ENCODE assay signal across 10 cellular contexts in the genomic region with DNA sequence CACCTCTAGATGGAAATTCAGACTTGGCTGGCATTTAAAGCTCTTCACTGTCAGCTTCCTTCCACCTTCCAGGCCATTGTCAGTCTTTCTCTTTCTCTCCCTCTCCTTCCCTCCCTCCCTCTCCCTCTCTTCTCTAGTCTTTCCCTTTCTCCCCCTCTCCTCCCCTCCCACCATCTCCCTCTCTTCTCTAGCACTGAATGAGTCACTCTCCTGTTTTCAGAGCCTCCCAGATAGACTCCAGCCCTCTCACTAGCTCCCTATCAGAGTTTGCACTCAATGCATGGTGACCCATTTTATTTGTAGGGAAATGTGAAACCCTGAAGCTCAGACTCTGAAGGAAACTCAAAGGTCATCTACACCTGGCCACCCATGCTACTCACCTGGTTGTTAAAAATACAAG. TPM values are rescaled to one million over a fixed set of nuclear protein-coding genes. Genes with fewer than 3 reads are reported as not detected.
DNase-seq lines count a peak whose midpoint lies in the region; ATAC-seq and TF ChIP-seq lines count a peak whose summit lies in the region.
"Had no signal": no experiment of that assay in that cellular context is flagged by ENCODE, and none has a peak within 500 bp of the region (broad histone marks: within the 10 kb centered on the region; RNA-seq: fewer than 3 reads in every experiment).

No MANE protein-coding gene starts in this region.

- H3K9me1 ChIP-seq in IMR-90 (ENCODE audit: insufficient read depth, low read length), result 0 out of 2 replicates have a peak, but pooled peaks cover 2% of the 10 kb centered on the region

- peak overlapping the region; percentile 81 for H3K4me2 ChIP-seq in BLaER1
- H3K4me2 ChIP-seq in IMR-90 (ENCODE audit: low read depth, low read length), result no peak overlapping the region

- no peak overlapping the region for H4K5ac ChIP-seq in IMR-90 (ENCODE audit: low read depth, low read length)

- H3K4me3 ChIP-seq in BLaER1 (no peak overlapping the region), IMR-90 (ENCODE audit: insufficient read depth, low read depth, low read length) (no peak overlapping the region), brain microvascular endothelial cell (ENCODE audit: low read depth, low read length) (no peak overlapping the region), mesodermal cell (ENCODE audit: extremely low read depth, insufficient read depth, low read length, poor library complexity, severe bottlenecking) (no peak overlapping the region), body of pancreas (no peak overlapping the region)
- H3K4me3 ChIP-seq: left ventricle myocardium inferior had no signal

- H3K36me3 ChIP-seq in BLaER1 (peaks cover 5% of the 10 kb centered on the region), IMR-90 (ENCODE audit: control insufficient read depth, insufficient read depth, low read length) (no peaks in the 10 kb centered on the region), brain microvascular endothelial cell (replicated peaks) (no peaks in the 10 kb centered on the region), mesodermal cell (ENCODE audit: control insufficient read depth, insufficient read depth, low read length) (no peaks in the 10 kb centered on the region), body of pancreas (replicated peaks in 1 of 2; ENCODE audit: insufficient read depth in 1 of 2, low read depth in 2 of 2) (peaks cover 0 to 4% of the 10 kb centered on the region in 2 donors)
- H3K36me3 ChIP-seq: left ventricle myocardium inferior had no signal

- TF ChIP-seq CTCF in IMR-90 (conservative IDR thresholded peaks at IDR 0.05; ENCODE audit: low read depth, low read length) (no peak), brain microvascular endothelial cell (IDR thresholded peaks at IDR 0.05; ENCODE audit: low read depth, low read length, missing control alignments) (no peak), body of pancreas (IDR thresholded peaks at IDR 0.05) (no peak)

- dilution Hi-C loops in IMR-90 (cut with HindIII; ENCODE audit: low sequenced_read_pairs, unreplicated experiment), result no loop called here

- no peak overlapping the region for H3K4ac ChIP-seq in IMR-90 (ENCODE audit: low read depth, low read length)

- H2AK9ac ChIP-seq in IMR-90 (replicated peaks; ENCODE audit: low read depth, low read length, poor library complexity), result no peak overlapping the region

- H3K56ac ChIP-seq in IMR-90 (ENCODE audit: extremely low read depth, insufficient read depth, low read length), result no peak overlapping the region

- no peak overlapping the region for H2BK20ac ChIP-seq in IMR-90 (ENCODE audit: low read depth, low read length)

- no peak for TF ChIP-seq RAD21 in IMR-90 (IDR thresholded peaks at IDR 0.05; ENCODE audit: low read length)

- no peaks in the 10 kb centered on the region for H3K9me3 ChIP-seq in BLaER1
- no peaks in the 10 kb centered on the region for H3K9me3 ChIP-seq in IMR-90 (ENCODE audit: control insufficient read depth, insufficient read depth, low read length)
- H3K9me3 ChIP-seq in mesodermal cell (ENCODE audit: control insufficient read depth, low read length), result no peaks in the 10 kb centered on the region
- no peaks in the 10 kb centered on the region for H3K9me3 ChIP-seq in body of pancreas
- H3K9me3 ChIP-seq: left ventricle myocardium inferior had no signal

- intact Hi-C loops in IMR-90 (cut with micrococcal nuclease), result loop anchor here (2.0 kb wide), 1 partner anchor 51 kb away; no protein-coding TSS in a partner anchor
- intact Hi-C loops in body of pancreas (cut with DNase I), result no loop called here

- H3K4me1 ChIP-seq in BLaER1, result peaks cover 90% of the 10 kb centered on the region
- peaks cover 10% of the 10 kb centered on the region; the same call in 1 of the 2 replicates for H3K4me1 ChIP-seq in IMR-90 (ENCODE audit: control insufficient read depth, insufficient read depth, low read length)
- H3K4me1 ChIP-seq in mesodermal cell (ENCODE audit: control insufficient read depth, insufficient read depth, low read length, poor library complexity, severe bottlenecking), result peaks cover 30% of the 10 kb centered on the region
- H3K4me1 ChIP-seq in body of pancreas, result no peaks in the 10 kb centered on the region
- H3K4me1 ChIP-seq: left ventricle myocardium inferior had no signal

- DNase-seq in IMR-90 (peak; percentile 66), brain microvascular endothelial cell (peak; percentile 56), body of pancreas (no peak)
- DNase-seq: left ventricle myocardium inferior, NCI-H524 had no signal

- POLR2A ChIA-PET in IMR-90 (lab: Charles Lee; ENCODE audit: unreplicated experiment), result interaction anchor here (0.6 kb wide), 1 partner anchor 1132 kb away, joined by 3 read pairs; no protein-coding TSS in a partner anchor

- in situ Hi-C loops in IMR-90 (cut with MboI; ENCODE audit: low sequenced_read_pairs), result loop anchor here (5.0 kb wide), 1 partner anchor 185 kb away; no protein-coding TSS in a partner anchor
- in situ Hi-C loops in brain microvascular endothelial cell (cut with HindIII; ENCODE audit: low pct_ligation_motif_present, low sequenced_read_pairs), result no loop called here

- no peak overlapping the region for H2BK15ac ChIP-seq in IMR-90 (ENCODE audit: low read depth, low read length)

- peak overlapping the region; percentile 4 for H2AFZ ChIP-seq in IMR-90 (replicated peaks; ENCODE audit: low read length, poor library complexity)

- no peak overlapping the region for H3K18ac ChIP-seq in IMR-90 (ENCODE audit: low read depth, low read length)

- H2BK5ac ChIP-seq in IMR-90 (ENCODE audit: low read depth, low read length, poor library complexity, severe bottlenecking), result no peak overlapping the region

- TF ChIP-seq POLR2A in IMR-90 (IDR thresholded peaks at IDR 0.05; ENCODE audit: low read depth, low read length), result no peak
- no peak for TF ChIP-seq POLR2A in body of pancreas (IDR thresholded peaks at IDR 0.05)

- H2AK5ac ChIP-seq in IMR-90 (ENCODE audit: low read depth, low read length), result peak overlapping the region; percentile 40; the same call in 1 of the 2 replicates

- no peak overlapping the region for H4K91ac ChIP-seq in IMR-90 (ENCODE audit: insufficient read depth, low read depth, low read length)

- H4K8ac ChIP-seq in IMR-90 (ENCODE audit: low read depth in 2 of 2, low read length in 2 of 2), result no peak overlapping the region

- H4K20me1 ChIP-seq in BLaER1 (peaks cover 43% of the 10 kb centered on the region), IMR-90 (ENCODE audit: insufficient read depth, low read length) (no peaks in the 10 kb centered on the region)

- H3K27me3 ChIP-seq in BLaER1 (no peaks in the 10 kb centered on the region), IMR-90 (ENCODE audit: control insufficient read depth, insufficient read depth, low read length) (peaks cover 7% of the 10 kb centered on the region; the same call in 1 of the 2 replicates), brain microvascular endothelial cell (replicated peaks) (no peaks in the 10 kb centered on the region), body of pancreas (no peaks in the 10 kb centered on the region)

- H3K14ac ChIP-seq in IMR-90 (replicated peaks; ENCODE audit: low read depth, low read length), result no peak overlapping the region

- H2BK120ac ChIP-seq in IMR-90 (ENCODE audit: low read depth, low read length), result no peak overlapping the region

- no peaks in the 10 kb centered on the region for H3K79me1 ChIP-seq in IMR-90 (ENCODE audit: low read depth in 1 of 2, low read length in 2 of 2)

- BruUV-seq in IMR-90 (replicated peaks; lab: Mats Ljungman, UMichigan), result no TSS peak

- ATAC-seq in IMR-90 (ENCODE audit: low read depth) (peak; percentile 94), body of pancreas (no peak), HG03025 (IDR thresholded peaks at IDR 0.05; ENCODE audit: low FRiP score, unreplicated experiment) (no peak), GM18861 (IDR thresholded peaks at IDR 0.05; ENCODE audit: unreplicated experiment) (no peak), GM21825 (IDR thresholded peaks at IDR 0.05; ENCODE audit: unreplicated experiment) (no peak)

- CTCF ChIA-PET in IMR-90 (lab: Yijun Ruan, JAX), result interaction anchor here (0.7 to 4.6 kb wide), 5 partner anchors 8 to 73 kb away, joined by 3 to 30 read pairs (median 4); no protein-coding TSS in a partner anchor

- H3K27ac ChIP-seq in BLaER1 (peak overlapping the region; percentile 29; the same call in 1 of the 2 replicates), IMR-90 (ENCODE audit: insufficient read depth, low read length) (no peak overlapping the region), brain microvascular endothelial cell (no peak overlapping the region), mesodermal cell (ENCODE audit: low read depth, low read length, severe bottlenecking) (peak overlapping the region; percentile 10), body of pancreas (no peak overlapping the region)
- H3K27ac ChIP-seq: left ventricle myocardium inferior had no signal

- H3K9ac ChIP-seq in BLaER1, result 0 out of 2 replicates have a peak overlapping the region, but pooled peaks have one; percentile 12
- H3K9ac ChIP-seq in IMR-90 (ENCODE audit: low read depth, low read length), result no peak overlapping the region

- H3K23ac ChIP-seq in IMR-90 (ENCODE audit: low read depth, low read length), result no peak overlapping the region

TF ChIP-seq in IMR-90, 13 proteins besides CTCF, POLR2A, EP300 and RAD21 (continues in another document):
- no peak for TF ChIP-seq CEBPB (IDR thresholded peaks at IDR 0.05; ENCODE audit: low read depth, low read length)
- no peak for TF ChIP-seq RCOR1 (IDR thresholded peaks at IDR 0.05; ENCODE audit: insufficient replicate concordance, low read length)
- TF ChIP-seq RFX5 (IDR thresholded peaks at IDR 0.05; ENCODE audit: low read depth, low read length), result no peak
- TF ChIP-seq MXI1 (IDR thresholded peaks at IDR 0.05; ENCODE audit: borderline replicate concordance, low read depth, low read length), result no peak

RNA-seq across cellular contexts. Expression of gene MATN1, which starts 4.4 kb away (rescaled TPM):
- total RNA-seq in IMR-90 (2012; rRNA removed) (0.56 TPM in 1 of 2 replicates, not detected in the other), body of pancreas (under 1 TPM in 1 of 2 donors, not detected in 1; 0.33 TPM)
- polyA plus RNA-seq in IMR-90 (2012; rRNA removed), result 0.10 and 0.27 TPM in 2 replicates
- polyA plus RNA-seq in IMR-90 (2012; cell fraction: cytosol; rRNA removed), result 0.03 TPM in 1 of 2 replicates, not detected in the other
- polyA plus RNA-seq in IMR-90 (2012; cell fraction: nucleus; rRNA removed; ENCODE audit: low replicate concordance), result 1.1 and 1.3 TPM in 2 replicates
- 0.77 TPM for polyA plus RNA-seq in mesodermal cell (2013, experiment 1 of 2)
- polyA plus RNA-seq in mesodermal cell (2013, experiment 2 of 2), result 0.35 TPM
- total RNA-seq: left ventricle myocardium inferior had no signal

RNA-seq across cellular contexts. Expression of gene LAPTM5, which starts 29.8 kb away (rescaled TPM):
- total RNA-seq in IMR-90 (2012; rRNA removed) (under 0.01 TPM in 1 of 2 replicates, not detected in the other), body of pancreas (10 to 100 TPM in 1 of 2 donors, 1 to 10 TPM in 1; 6.3 to 25.2 TPM)
- 0.09 TPM in 2 replicates for polyA plus RNA-seq in IMR-90 (2012; rRNA removed)
- polyA plus RNA-seq in IMR-90 (2012; cell fraction: cytosol; rRNA removed), result 0.12 TPM in 1 of 2 replicates, not detected in the other
- polyA plus RNA-seq in IMR-90 (2012; cell fraction: nucleus; rRNA removed; ENCODE audit: low replicate concordance), result 0.07 and 0.16 TPM in 2 replicates
- 36.9 TPM for polyA plus RNA-seq in mesodermal cell (2013, experiment 1 of 2)
- polyA plus RNA-seq in mesodermal cell (2013, experiment 2 of 2), result 25.0 TPM

Comparison
In these comparisons a context has a peak if more than half of its experiments do, and no peak if none do; other contexts are left out.
1. H3K27ac ChIP-seq: peak in BLaER1 (single experiment) and mesodermal cell (single experiment); none in IMR-90 (single experiment), brain microvascular endothelial cell (single experiment) and body of pancreas (0 of 4).
2. DNase-seq: peak in IMR-90 (single experiment) and brain microvascular endothelial cell (single experiment); none in body of pancreas (0 of 4).